In the genomic region with DNA sequence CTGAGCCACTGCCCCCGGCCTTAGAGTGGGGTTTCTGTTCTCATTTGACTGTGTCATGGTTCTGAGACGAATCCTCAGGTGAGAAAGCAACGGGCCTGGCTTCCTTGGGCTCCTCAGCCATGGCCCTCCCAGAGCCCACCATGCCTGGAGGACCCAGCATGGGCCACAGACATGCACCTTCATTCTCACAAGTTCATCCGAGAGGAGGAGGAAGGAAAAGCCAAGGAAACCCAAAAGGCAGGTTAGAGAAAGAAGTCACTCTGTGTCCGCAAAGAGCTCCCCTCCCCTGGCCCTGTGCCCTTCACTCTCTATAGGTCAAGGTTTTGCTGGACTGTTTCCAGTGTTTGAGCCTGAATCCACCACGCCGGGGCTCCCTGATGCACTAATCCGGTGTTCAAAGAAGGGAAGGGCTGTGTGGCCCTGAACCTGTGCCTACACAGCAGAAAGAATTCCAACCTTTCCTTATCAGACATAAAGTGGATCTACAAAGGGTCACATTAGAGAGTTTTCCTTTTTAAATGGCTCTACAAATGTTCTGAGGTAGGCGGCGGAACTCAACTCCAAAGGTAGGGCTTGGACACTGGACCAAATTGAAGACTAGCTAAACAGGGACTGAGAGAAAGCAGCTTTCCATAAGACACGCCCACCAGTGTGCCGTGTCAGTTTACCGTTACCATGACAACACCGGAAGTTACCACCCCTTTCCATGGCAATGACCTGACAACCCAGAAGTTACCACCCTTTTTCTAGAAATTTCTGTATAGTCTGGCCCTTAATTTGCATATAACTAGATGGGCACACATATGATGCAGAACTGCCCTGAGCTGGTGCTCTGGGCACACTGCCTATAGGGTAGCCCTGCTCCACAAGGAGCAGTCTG, we compare ENCODE assay signal across 14 cellular contexts. TPM values are rescaled to one million over a fixed set of nuclear protein-coding genes. Genes with fewer than 3 reads are reported as not detected.
DNase-seq lines count a peak whose midpoint lies in the region; ATAC-seq, FAIRE-seq and TF ChIP-seq lines count a peak whose summit lies in the region.
"Had no signal": no experiment of that assay in that cellular context is flagged by ENCODE, and none has a peak within 500 bp of the region (broad histone marks: within the 10 kb centered on the region; RNA-seq: fewer than 3 reads in every experiment).

No MANE protein-coding gene starts in this region.

- H3K27me3 Mint-ChIP-seq in activated naive CD8-positive, alpha-beta T cell, result no peaks in the 10 kb centered on the region
- no peaks in the 10 kb centered on the region for H3K27me3 Mint-ChIP-seq in activated naive CD8-positive, alpha-beta T cell treated with anti-CD3 and anti-CD28 coated beads, Interleukin-2, amount 50 U/mL, for 24 hours
- H3K27me3 Mint-ChIP-seq in stimulated activated memory B cell treated with anti-CD40 and anti-IgM and Interleukin-4, amounts not matched to agents 10 μg/mL and 1 μg/mL and 100 μg/mL, for 72 hours, result no peaks in the 10 kb centered on the region
- H3K27me3 Mint-ChIP-seq in endothelial cell (ENCODE audit: unreplicated experiment), result peaks cover 1% of the 10 kb centered on the region

- H3K27ac ChIP-seq in small intestine (ENCODE audit: low read depth in 1 of 2, low read length in 1 of 2), result no peak overlapping the region
- H3K27ac ChIP-seq: colonic mucosa, lower lobe of right lung, thoracic aorta had no signal

- no peaks in the 10 kb centered on the region for H3K9me3 Mint-ChIP-seq in activated naive CD8-positive, alpha-beta T cell (ENCODE audit: low read depth)
- H3K9me3 Mint-ChIP-seq in activated naive CD8-positive, alpha-beta T cell treated with anti-CD3 and anti-CD28 coated beads, Interleukin-2, amount 50 U/mL, for 24 hours, result no peaks in the 10 kb centered on the region
- H3K9me3 Mint-ChIP-seq in stimulated activated memory B cell treated with anti-CD40 and anti-IgM and Interleukin-4, amounts not matched to agents 10 μg/mL and 1 μg/mL and 100 μg/mL, for 72 hours, result no peaks in the 10 kb centered on the region
- no peaks in the 10 kb centered on the region for H3K9me3 Mint-ChIP-seq in endothelial cell (ENCODE audit: unreplicated experiment)

- no peak for FAIRE-seq in small intestine (lab: Jason Lieb, UNC)
- FAIRE-seq: GM12892 had no signal

- WGBS in small intestine, 3 donors, result 78 to 80% (median 80%) methylated on average over 14 of the region's 14 CpGs

- no peaks in the 10 kb centered on the region for H3K27me3 ChIP-seq in small intestine (ENCODE audit: control insufficient read depth in 2 of 2, insufficient read depth in 2 of 2, low read length in 2 of 2)
- H3K27me3 ChIP-seq: colonic mucosa had no signal

- H3K4me1 ChIP-seq in small intestine (ENCODE audit: control insufficient read depth in 2 of 2, insufficient read depth in 1 of 2, low read depth in 1 of 2, low read length in 1 of 2), result no peaks in the 10 kb centered on the region
- H3K4me1 ChIP-seq: colonic mucosa had no signal

- TF ChIP-seq CTCF in endothelial cell (IDR thresholded peaks at IDR 0.05; ENCODE audit: unreplicated experiment), result no peak

- no peaks in the 10 kb centered on the region for H3K9me3 ChIP-seq in small intestine (ENCODE audit: control insufficient read depth, low read depth)
- H3K9me3 ChIP-seq: colonic mucosa, lower lobe of right lung, thoracic aorta had no signal

- no peaks in the 10 kb centered on the region for H3K36me3 ChIP-seq in small intestine (ENCODE audit: control insufficient read depth in 2 of 2, insufficient read depth in 2 of 2, low read length in 2 of 2)
- H3K36me3 ChIP-seq: colonic mucosa, lower lobe of right lung, thoracic aorta had no signal

- peaks cover 11% of the 10 kb centered on the region for H3K4me1 Mint-ChIP-seq in activated naive CD8-positive, alpha-beta T cell (ENCODE audit: low read depth)
- peaks cover 37% of the 10 kb centered on the region for H3K4me1 Mint-ChIP-seq in activated naive CD8-positive, alpha-beta T cell treated with anti-CD3 and anti-CD28 coated beads, Interleukin-2, amount 50 U/mL, for 24 hours
- H3K4me1 Mint-ChIP-seq in stimulated activated memory B cell treated with anti-CD40 and anti-IgM and Interleukin-4, amounts not matched to agents 10 μg/mL and 1 μg/mL and 100 μg/mL, for 72 hours, result peaks cover 70% of the 10 kb centered on the region
- H3K4me1 Mint-ChIP-seq in endothelial cell (ENCODE audit: unreplicated experiment), result peaks cover 33% of the 10 kb centered on the region

- no peak overlapping the region for H3K4me3 Mint-ChIP-seq in activated naive CD8-positive, alpha-beta T cell
- no peak overlapping the region for H3K4me3 Mint-ChIP-seq in activated naive CD8-positive, alpha-beta T cell treated with anti-CD3 and anti-CD28 coated beads, Interleukin-2, amount 50 U/mL, for 24 hours
- no peak overlapping the region for H3K4me3 Mint-ChIP-seq in stimulated activated memory B cell treated with anti-CD40 and anti-IgM and Interleukin-4, amounts not matched to agents 10 μg/mL and 1 μg/mL and 100 μg/mL, for 72 hours
- H3K4me3 Mint-ChIP-seq in endothelial cell (ENCODE audit: unreplicated experiment), result no peak overlapping the region

- DNase-seq in activated naive CD8-positive, alpha-beta T cell treated with anti-CD3 and anti-CD28 coated beads, Interleukin-2, amount 50 U/mL, for 24 hours, result no peak
- DNase-seq in NAMALWA (ENCODE audit: low spot score) (peak; percentile 54), dermis microvascular lymphatic vessel endothelial cell (ENCODE audit: low read depth in 2 of 2) (peak; percentile 72 to 78), endothelial cell (ENCODE audit: low spot score) (no peak), small intestine (no peak), putamen (ENCODE audit: low spot score) (no peak)
- DNase-seq: activated CD8-positive, alpha-beta memory T cell treated with anti-CD3 and anti-CD28 coated beads for 24 hours; colonic mucosa; lower lobe of right lung; NCI-H2081 treated with DMSO at 0.1 percent for 48 hours had no signal

- H3K36me3 Mint-ChIP-seq in activated naive CD8-positive, alpha-beta T cell, result peaks cover 2% of the 10 kb centered on the region
- peaks cover 3% of the 10 kb centered on the region for H3K36me3 Mint-ChIP-seq in activated naive CD8-positive, alpha-beta T cell treated with anti-CD3 and anti-CD28 coated beads, Interleukin-2, amount 50 U/mL, for 24 hours (ENCODE audit: low read depth)
- H3K36me3 Mint-ChIP-seq in stimulated activated memory B cell treated with anti-CD40 and anti-IgM and Interleukin-4, amounts not matched to agents 10 μg/mL and 1 μg/mL and 100 μg/mL, for 72 hours, result no peaks in the 10 kb centered on the region
- no peaks in the 10 kb centered on the region for H3K36me3 Mint-ChIP-seq in endothelial cell (ENCODE audit: low read depth, unreplicated experiment)

- no peak overlapping the region for H3K4me3 ChIP-seq in small intestine (ENCODE audit: low read depth in 1 of 2, low read length in 2 of 2)
- H3K4me3 ChIP-seq: colonic mucosa, lower lobe of right lung, thoracic aorta had no signal

- ATAC-seq in activated naive CD8-positive, alpha-beta T cell treated with anti-CD3 and anti-CD28 coated beads, Interleukin-2, amount 50 U/mL, for 24 hours, result no peak
- no peak for ATAC-seq in stimulated activated memory B cell treated with anti-CD40 and anti-IgM and Interleukin-4, amounts not matched to agents 10 μg/mL and 1 μg/mL and 100 μg/mL, for 72 hours

- peak overlapping the region; percentile 34 for H3K27ac Mint-ChIP-seq in activated naive CD8-positive, alpha-beta T cell
- H3K27ac Mint-ChIP-seq in activated naive CD8-positive, alpha-beta T cell treated with anti-CD3 and anti-CD28 coated beads, Interleukin-2, amount 50 U/mL, for 24 hours, result no peak overlapping the region
- peak overlapping the region; percentile 93 for H3K27ac Mint-ChIP-seq in stimulated activated memory B cell treated with anti-CD40 and anti-IgM and Interleukin-4, amounts not matched to agents 10 μg/mL and 1 μg/mL and 100 μg/mL, for 72 hours
- no peak overlapping the region for H3K27ac Mint-ChIP-seq in endothelial cell (ENCODE audit: unreplicated experiment)

RNA-seq across cellular contexts. Expression of gene PECAM1, which starts 15.9 kb away (rescaled TPM):
- 378 and 557 TPM in 2 replicates for total RNA-seq in dermis microvascular lymphatic vessel endothelial cell
- 844 TPM for total RNA-seq in endothelial cell (ENCODE audit: unreplicated experiment)
- polyA plus RNA-seq in small intestine, result 10 to 100 TPM in 1 of 3 donors, 1 to 10 TPM in 2; 1.1 to 85.1 (median 8.4) TPM

RNA-seq across cellular contexts. Expression of gene MILR1, which starts 42.4 kb away (rescaled TPM):
- total RNA-seq in dermis microvascular lymphatic vessel endothelial cell, result 2.2 and 2.9 TPM in 2 replicates
- 1.6 TPM for total RNA-seq in endothelial cell (ENCODE audit: unreplicated experiment)
- 1 to 10 TPM; 2.0 to 5.4 (median 3.8) TPM for polyA plus RNA-seq in small intestine

Comparison
In these comparisons a context has a peak if more than half of its experiments do, and no peak if none do; other contexts are left out.
1. H3K27ac Mint-ChIP-seq: peak in activated naive CD8-positive, alpha-beta T cell (single experiment) and stimulated activated memory B cell treated with anti-CD40 and anti-IgM and Interleukin-4, amounts not matched to agents 10 μg/mL and 1 μg/mL and 100 μg/mL, for 72 hours (single experiment); none in activated naive CD8-positive, alpha-beta T cell treated with anti-CD3 and anti-CD28 coated beads, Interleukin-2, amount 50 U/mL, for 24 hours (single experiment) and endothelial cell (single experiment).
2. DNase-seq: peak in NAMALWA (single experiment) and dermis microvascular lymphatic vessel endothelial cell (2 of 2); none in activated naive CD8-positive, alpha-beta T cell treated with anti-CD3 and anti-CD28 coated beads, Interleukin-2, amount 50 U/mL, for 24 hours (single experiment), endothelial cell (single experiment), small intestine (single experiment) and putamen (single experiment).